9 cellular contexts compared by ENCODE assay signal in genomic region chr1:3091334-3091733, GRCh38. TPM values are rescaled to one million over a fixed set of nuclear protein-coding genes. Genes with fewer than 3 reads are reported as not detected.
"Had no signal": no experiment of that assay in that cellular context is flagged by ENCODE, and none has a peak within 500 bp of the region (broad histone marks: within the 10 kb centered on the region; RNA-seq: fewer than 3 reads in every experiment).

No MANE protein-coding gene starts in this region.

- H3K9me3 ChIP-seq: HAP-1 had no signal

- H3K4me3 ChIP-seq: GM23248, GM23338, HAP-1 had no signal

- H3K4me1 ChIP-seq: HAP-1 had no signal

- H3K36me3 ChIP-seq: HAP-1 had no signal

- FAIRE-seq: H54 had no signal

- H3K9ac ChIP-seq: GM23248 had no signal

- DNase-seq: GM23248, GOT3, H7, H9, HCEC 1CT, HFFc6 had no signal

- H3K27ac ChIP-seq: GM23248 had no signal

- H3K4me2 ChIP-seq: GM23338 had no signal

- H2AFZ ChIP-seq: GM23248, GM23338 had no signal

RNA-seq across cellular contexts. Expression of gene PRDM16, which starts 22.3 kb away (rescaled TPM):
- total RNA-seq: GM23248, HFFc6 had no signal
